ENCODE assay signal across 18 cellular contexts in genomic region chr3:9806137-9806536, GRCh38. TPM values are rescaled to one million over a fixed set of nuclear protein-coding genes. Genes with fewer than 3 reads are reported as not detected.
DNase-seq lines count a peak whose midpoint lies in the region; ATAC-seq, FAIRE-seq and TF ChIP-seq lines count a peak whose summit lies in the region.
"Had no signal": no experiment of that assay in that cellular context is flagged by ENCODE, and none has a peak within 500 bp of the region (broad histone marks: within the 10 kb centered on the region; RNA-seq: fewer than 3 reads in every experiment).

No MANE protein-coding gene starts in this region.

- CTCF ChIA-PET in RWPE1 (lab: Yijun Ruan, JAX): interaction anchor here (0.6 kb wide), 1 partner anchor 80 kb away, joined by 5 read pairs; no protein-coding TSS in a partner anchor
- CTCF ChIA-PET in GM12878 (lab: Yijun Ruan, JAX): interaction anchor here (0.7 kb wide), 1 partner anchor 302 kb away, joined by 3 read pairs; no protein-coding TSS in a partner anchor
- CTCF ChIA-PET in activated CD4-positive, alpha-beta T cell treated with anti-CD3 and anti-CD28 coated beads, Interleukin-2, amount 10 ng/mL, durations not matched to agents 7 days and 5 days (lab: Charles Lee): interaction anchor here (0.7 to 0.9 kb wide), 4 partner anchors 13 to 282 kb away, joined by 3 read pairs; partner anchors contain the start of gene ARPC4

- peak overlapping the region; percentile 46 for H3K27ac ChIP-seq in RWPE1
- no peak overlapping the region for H3K27ac ChIP-seq in GM12878 (ENCODE audit: control insufficient read depth, insufficient read depth)
- peak overlapping the region; percentile 32 for H3K27ac ChIP-seq in neutrophil

- no peaks in the 10 kb centered on the region for H3K9me3 ChIP-seq in GM12878 (replicated peaks; ENCODE audit: control insufficient read depth, insufficient read depth, low read length)
- H3K9me3 ChIP-seq in neutrophil: no peaks in the 10 kb centered on the region
- H3K9me3 ChIP-seq: SK-N-SH had no signal

- TF ChIP-seq POLR2A in GM12878 (IDR thresholded peaks at IDR 0.05; ENCODE audit: low read depth, low read length): 0 out of 2 replicates have a peak, but pooled peaks have one; percentile 36

- POLR2A ChIA-PET in RWPE1 (lab: Yijun Ruan, JAX; ENCODE audit: low non-redundant PET): no interaction called here
- POLR2A ChIA-PET in GM12878 (lab: Charles Lee): interaction anchor here (1.4 to 2.6 kb wide), 2 partner anchors 13 to 27 kb away, joined by 3 to 9 read pairs; partner anchors contain the start of genes ARPC4 and TADA3
- POLR2A ChIA-PET in activated CD4-positive, alpha-beta T cell treated with anti-CD3 and anti-CD28 coated beads, Interleukin-2, amount 10 ng/mL, durations not matched to agents 7 days and 5 days (lab: Charles Lee): no interaction called here

- DNase-seq in RWPE1 (ENCODE audit: low spot score): no peak
- DNase-seq in GM12878 (ENCODE audit: low read depth, low spot score): no peak
- no peak for DNase-seq in activated CD4-positive, alpha-beta T cell treated with anti-CD3 and anti-CD28 coated beads, Interleukin-2, amount 10 ng/mL, durations not matched to agents 7 days and 5 days
- no peak for DNase-seq in stimulated activated CD4-positive, alpha-beta T cell treated with anti-CD3 and anti-CD28 coated beads, Interleukin-4, amount 100 ng/mL, for 4 hours
- DNase-seq: C1 segment of cervical spinal cord; CD8-positive, alpha-beta memory T cell; DMS79 treated with DMSO at 0.1 percent for 48 hours; KG1; MV-4-11; NCI-H1694 treated with DMSO at 0.1 percent for 48 hours; NCI-H510A; NCI-H774; OCI-M1; SHP77 treated with DMSO at 0.1 percent for 48 hours; SK-N-SH had no signal

- no TSS peak for BruUV-seq in GM12878 (replicated peaks; lab: Mats Ljungman, UMichigan)

- RAD21 ChIA-PET in GM12878 (lab: Charles Lee; ENCODE audit: unreplicated experiment): no interaction called here

- no peaks in the 10 kb centered on the region for H3K27me3 Mint-ChIP-seq in activated CD4-positive, alpha-beta T cell treated with anti-CD3 and anti-CD28 coated beads, Interleukin-2, amount 10 ng/mL, durations not matched to agents 7 days and 5 days
- H3K27me3 Mint-ChIP-seq: CD8-positive, alpha-beta memory T cell had no signal

- TF ChIP-seq CTCF in RWPE1 (conservative IDR thresholded peaks at IDR 0.05; ENCODE audit: low read depth) (no peak), GM12878 (IDR thresholded peaks at IDR 0.05 in 2 of 3, conservative IDR thresholded peaks at IDR 0.05 in 1 of 3; ENCODE audit: control insufficient read depth in 2 of 3, extremely low read depth in 1 of 3, insufficient read depth in 1 of 3, low read depth in 3 of 3, low read length in 3 of 3) (no peak), neutrophil (IDR thresholded peaks at IDR 0.05) (no peak)

- H3K9me3 Mint-ChIP-seq in activated CD4-positive, alpha-beta T cell treated with anti-CD3 and anti-CD28 coated beads, Interleukin-2, amount 10 ng/mL, durations not matched to agents 7 days and 5 days: no peaks in the 10 kb centered on the region
- H3K9me3 Mint-ChIP-seq: CD8-positive, alpha-beta memory T cell had no signal

- no peak for TF ChIP-seq RAD21 in GM12878 (IDR thresholded peaks at IDR 0.05; ENCODE audit: insufficient read depth, low read depth, low read length)

- no peak overlapping the region for H3K4me2 ChIP-seq in GM12878 (ENCODE audit: control insufficient read depth, insufficient read depth)
- H3K4me2 ChIP-seq: SK-N-SH had no signal

- H3K4me1 ChIP-seq in GM12878 (ENCODE audit: control insufficient read depth, insufficient read depth, low read length): peaks cover 13% of the 10 kb centered on the region
- peaks cover 19 to 21% of the 10 kb centered on the region in 2 experiments for H3K4me1 ChIP-seq in neutrophil (ENCODE audit: control insufficient read depth in 1 of 2, insufficient read depth in 1 of 2, low read depth in 1 of 2, low read length in 1 of 2)

- no peak overlapping the region for H3K4me3 ChIP-seq in GM12878
- H3K4me3 ChIP-seq in neutrophil (ENCODE audit: low read depth in 1 of 2, low read length in 1 of 2): no peak overlapping the region

- H3K36me3 Mint-ChIP-seq in activated CD4-positive, alpha-beta T cell treated with anti-CD3 and anti-CD28 coated beads, Interleukin-2, amount 10 ng/mL, durations not matched to agents 7 days and 5 days (ENCODE audit: low read depth): peaks cover 58% of the 10 kb centered on the region

- no peak for ATAC-seq in GM12878

- H3K36me3 ChIP-seq in GM12878 (ENCODE audit: control insufficient read depth in 2 of 2, insufficient read depth in 2 of 2, low read length in 1 of 2): peaks cover 31 to 45% of the 10 kb centered on the region in 2 experiments
- peaks cover 83% of the 10 kb centered on the region for H3K36me3 ChIP-seq in neutrophil

- no peak for TF ChIP-seq EP300 in GM12878 (IDR thresholded peaks at IDR 0.05; ENCODE audit: borderline replicate concordance in 1 of 2, control insufficient read depth in 1 of 2, low read depth in 2 of 2, low read length in 2 of 2)

- SMC1A ChIA-PET in GM12878 (lab: Charles Lee; ENCODE audit: uncharacterized antibody, unreplicated experiment): no interaction called here

- 95% methylated on average over 12 of the region's 12 CpGs for WGBS in GM12878 (ENCODE audit: insufficient coverage, insufficient replicate concordance, low lambda C conversion rate, missing lambda C conversion rate)

- in situ Hi-C loops in GM12878 (cut with MboI): no loop called here

- H2AFZ ChIP-seq in GM12878 (ENCODE audit: control insufficient read depth, low read depth, low read length): no peak overlapping the region

- intact Hi-C loops in GM12878 (cut with micrococcal nuclease; ENCODE audit: unreplicated experiment): loop anchor here (5.0 kb wide), 1 partner anchor 74 kb away; the partner anchor contains the start of gene BRPF1

- H3K4me3 Mint-ChIP-seq in activated CD4-positive, alpha-beta T cell treated with anti-CD3 and anti-CD28 coated beads, Interleukin-2, amount 10 ng/mL, durations not matched to agents 7 days and 5 days: no peak overlapping the region
- H3K4me3 Mint-ChIP-seq: CD8-positive, alpha-beta memory T cell had no signal

- no peaks in the 10 kb centered on the region; the same call in 1 of the 2 replicates for H3K79me2 ChIP-seq in GM12878 (ENCODE audit: control insufficient read depth, insufficient read depth, low read length)

- no peak overlapping the region for H3K27ac Mint-ChIP-seq in activated CD4-positive, alpha-beta T cell treated with anti-CD3 and anti-CD28 coated beads, Interleukin-2, amount 10 ng/mL, durations not matched to agents 7 days and 5 days

- FAIRE-seq in GM12878 (lab: Jason Lieb, UNC): no peak
- FAIRE-seq: D721Med, H1 had no signal

- H3K27me3 ChIP-seq in GM12878 (replicated peaks in 1 of 2; ENCODE audit: control insufficient read depth in 2 of 2, insufficient read depth in 2 of 2, low read length in 1 of 2) (no peaks in the 10 kb centered on the region), neutrophil (no peaks in the 10 kb centered on the region)

- H3K9ac ChIP-seq in GM12878 (ENCODE audit: control insufficient read depth, insufficient read depth, low read length): no peak overlapping the region
- H3K9ac ChIP-seq: SK-N-SH had no signal

- peaks cover 45% of the 10 kb centered on the region for H3K4me1 Mint-ChIP-seq in activated CD4-positive, alpha-beta T cell treated with anti-CD3 and anti-CD28 coated beads, Interleukin-2, amount 10 ng/mL, durations not matched to agents 7 days and 5 days

- H4K20me1 ChIP-seq in GM12878 (ENCODE audit: control insufficient read depth, insufficient read depth): no peaks in the 10 kb centered on the region

RNA-seq across cellular contexts. Expression of gene TTLL3, which starts 3.9 kb away (rescaled TPM):
- 275 and 305 TPM in 2 replicates for total RNA-seq in GM12878 (2013; cell fraction: nucleolus; rRNA removed)
- 19.9 and 22.3 TPM in 2 replicates for total RNA-seq in GM12878 (2014; rRNA removed)
- total RNA-seq in GM12878 (2014; rRNA removed; fragmentation: Illumina TruSeq; extraction: Trizol): 14.5 and 15.6 TPM in 2 replicates
- 30.4 and 36.1 TPM in 2 replicates for total RNA-seq in GM12878 (2021)
- polyA plus RNA-seq in GM12878 (2011; ENCODE audit: low read depth): 39.0 TPM
- 33.8 and 45.3 TPM in 2 replicates for polyA plus RNA-seq in GM12878 (2011; rRNA removed)
- 54.6 and 61.0 TPM in 2 replicates for polyA plus RNA-seq in GM12878 (2011; cell fraction: cytosol; rRNA removed)
- polyA plus RNA-seq in GM12878 (2011; cell fraction: nucleus; rRNA removed): 363 and 399 TPM in 2 replicates
- polyA plus RNA-seq in GM12878 (2012): 50.9 and 55.6 TPM in 2 replicates
- polyA plus RNA-seq in GM12878 (2014; fragmentation: Illumina TruSeq; extraction: Trizol): 30.1 and 30.7 TPM in 2 replicates
- 1 to 10 TPM; 4.2 to 6.8 TPM for polyA plus RNA-seq in GM12878 (2014; fragmentation: Nextera tagmentation; extraction: Ambion mirVana)
- 49.3 and 51.3 TPM in 2 replicates for polyA plus RNA-seq in GM12878 (2014; rRNA removed)
- polyA plus RNA-seq in GM12878 (2016; fragmentation: Nextera tagmentation; extraction: Ambion mirVana): 10 to 100 TPM; 10.4 to 13.2 TPM
- 51.2 and 66.0 TPM in 2 replicates for polyA minus RNA-seq in GM12878 (2011; rRNA and poly(A)+ RNA removed)
- polyA minus RNA-seq in GM12878 (2011; cell fraction: cytosol; rRNA and poly(A)+ RNA removed): 11.6 and 16.2 TPM in 2 replicates
- polyA minus RNA-seq in GM12878 (2011; cell fraction: nucleus; rRNA and poly(A)+ RNA removed): 52.8 and 85.3 TPM in 2 replicates
- 10 to 100 TPM; 51.1 to 55.3 TPM for total RNA-seq in activated CD4-positive, alpha-beta T cell treated with anti-CD3 and anti-CD28 coated beads, Interleukin-2, amount 10 ng/mL, durations not matched to agents 7 days and 5 days

RNA-seq across cellular contexts. Expression of gene ARPC4, which starts 13.3 kb away (rescaled TPM):
- 176 and 182 TPM in 2 replicates for total RNA-seq in GM12878 (2013; cell fraction: nucleolus; rRNA removed)
- total RNA-seq in GM12878 (2014; rRNA removed): 329 and 354 TPM in 2 replicates
- total RNA-seq in GM12878 (2014; rRNA removed; fragmentation: Illumina TruSeq; extraction: Trizol): 243 and 257 TPM in 2 replicates
- 274 and 277 TPM in 2 replicates for total RNA-seq in GM12878 (2021)
- polyA plus RNA-seq in GM12878 (2011; ENCODE audit: low read depth): 159 TPM
- polyA plus RNA-seq in GM12878 (2011; rRNA removed): 177 and 192 TPM in 2 replicates
- 168 and 237 TPM in 2 replicates for polyA plus RNA-seq in GM12878 (2011; cell fraction: cytosol; rRNA removed)
- polyA plus RNA-seq in GM12878 (2011; cell fraction: nucleus; rRNA removed): 109 and 131 TPM in 2 replicates
- polyA plus RNA-seq in GM12878 (2012): 206 and 224 TPM in 2 replicates
- polyA plus RNA-seq in GM12878 (2014; fragmentation: Illumina TruSeq; extraction: Trizol): 260 and 266 TPM in 2 replicates
- polyA plus RNA-seq in GM12878 (2014; fragmentation: Nextera tagmentation; extraction: Ambion mirVana): 10 to 100 TPM; 42.0 to 55.9 TPM
- polyA plus RNA-seq in GM12878 (2014; rRNA removed): 293 and 302 TPM in 2 replicates
- 100 to 1,000 TPM; 313 to 326 TPM for polyA plus RNA-seq in GM12878 (2016; fragmentation: Nextera tagmentation; extraction: Ambion mirVana)
- polyA minus RNA-seq in GM12878 (2011; rRNA and poly(A)+ RNA removed): 174 and 234 TPM in 2 replicates
- polyA minus RNA-seq in GM12878 (2011; cell fraction: cytosol; rRNA and poly(A)+ RNA removed): 133 and 141 TPM in 2 replicates
- polyA minus RNA-seq in GM12878 (2011; cell fraction: nucleus; rRNA and poly(A)+ RNA removed): 58.4 and 99.3 TPM in 2 replicates
- 100 to 1,000 TPM; 258 to 299 TPM for total RNA-seq in activated CD4-positive, alpha-beta T cell treated with anti-CD3 and anti-CD28 coated beads, Interleukin-2, amount 10 ng/mL, durations not matched to agents 7 days and 5 days

RNA-seq across cellular contexts. Expression of gene TADA3, which starts 13.9 kb away (rescaled TPM):
- total RNA-seq in GM12878 (2013; cell fraction: nucleolus; rRNA removed): 15.3 and 16.4 TPM in 2 replicates
- 61.6 and 71.2 TPM in 2 replicates for total RNA-seq in GM12878 (2014; rRNA removed)
- 38.2 and 41.2 TPM in 2 replicates for total RNA-seq in GM12878 (2014; rRNA removed; fragmentation: Illumina TruSeq; extraction: Trizol)
- total RNA-seq in GM12878 (2021): 50.5 and 52.2 TPM in 2 replicates
- 16.9 TPM for polyA plus RNA-seq in GM12878 (2011; ENCODE audit: low read depth)
- polyA plus RNA-seq in GM12878 (2011; rRNA removed): 19.6 and 33.6 TPM in 2 replicates
- 50.5 and 55.8 TPM in 2 replicates for polyA plus RNA-seq in GM12878 (2011; cell fraction: cytosol; rRNA removed)
- 33.5 and 35.2 TPM in 2 replicates for polyA plus RNA-seq in GM12878 (2011; cell fraction: nucleus; rRNA removed)
- 31.8 and 35.6 TPM in 2 replicates for polyA plus RNA-seq in GM12878 (2012)
- polyA plus RNA-seq in GM12878 (2014; fragmentation: Illumina TruSeq; extraction: Trizol): 26.0 and 49.8 TPM in 2 replicates
- 1 to 10 TPM; 2.6 to 9.0 TPM for polyA plus RNA-seq in GM12878 (2014; fragmentation: Nextera tagmentation; extraction: Ambion mirVana)
- polyA plus RNA-seq in GM12878 (2014; rRNA removed): 55.7 and 63.4 TPM in 2 replicates
- 10 to 100 TPM; 64.7 to 71.0 TPM for polyA plus RNA-seq in GM12878 (2016; fragmentation: Nextera tagmentation; extraction: Ambion mirVana)
- 17.2 and 38.1 TPM in 2 replicates for polyA minus RNA-seq in GM12878 (2011; rRNA and poly(A)+ RNA removed)
- 17.3 and 17.9 TPM in 2 replicates for polyA minus RNA-seq in GM12878 (2011; cell fraction: cytosol; rRNA and poly(A)+ RNA removed)
- polyA minus RNA-seq in GM12878 (2011; cell fraction: nucleus; rRNA and poly(A)+ RNA removed): 10.2 and 15.5 TPM in 2 replicates
- total RNA-seq in activated CD4-positive, alpha-beta T cell treated with anti-CD3 and anti-CD28 coated beads, Interleukin-2, amount 10 ng/mL, durations not matched to agents 7 days and 5 days: 10 to 100 TPM; 77.6 to 82.3 TPM

RNA-seq across cellular contexts. Expression of gene CAMK1, which starts 36.4 kb away (rescaled TPM):
- not detected in 2 replicates for total RNA-seq in GM12878 (2013; cell fraction: nucleolus; rRNA removed)
- total RNA-seq in GM12878 (2014; rRNA removed) (0.44 and 0.73 TPM in 2 replicates), GM12878 (2014; rRNA removed; fragmentation: Illumina TruSeq; extraction: Trizol) (0.31 and 0.32 TPM in 2 replicates), GM12878 (2021) (0.61 and 0.64 TPM in 2 replicates)
- 0.79 TPM for polyA plus RNA-seq in GM12878 (2011; ENCODE audit: low read depth)
- polyA plus RNA-seq in GM12878 (2011; rRNA removed) (0.16 and 0.24 TPM in 2 replicates), GM12878 (2014; fragmentation: Illumina TruSeq; extraction: Trizol) (0.28 TPM in 1 of 2 replicates, not detected in the other), GM12878 (2014; fragmentation: Nextera tagmentation; extraction: Ambion mirVana) (not detected), GM12878 (2014; rRNA removed) (0.18 and 0.37 TPM in 2 replicates), GM12878 (2016; fragmentation: Nextera tagmentation; extraction: Ambion mirVana) (1 to 10 TPM; 1.5 to 2.1 TPM)
- 0.48 and 0.67 TPM in 2 replicates for polyA plus RNA-seq in GM12878 (2011; cell fraction: cytosol; rRNA removed)
- 0.43 and 0.47 TPM in 2 replicates for polyA plus RNA-seq in GM12878 (2011; cell fraction: nucleus; rRNA removed)
- polyA plus RNA-seq in GM12878 (2012): 1.0 and 1.6 TPM in 2 replicates
- 0.37 and 0.67 TPM in 2 replicates for polyA minus RNA-seq in GM12878 (2011; rRNA and poly(A)+ RNA removed)
- not detected in 2 replicates for polyA minus RNA-seq in GM12878 (2011; cell fraction: cytosol; rRNA and poly(A)+ RNA removed)
- polyA minus RNA-seq in GM12878 (2011; cell fraction: nucleus; rRNA and poly(A)+ RNA removed): 0.12 TPM in 1 of 2 replicates, not detected in the other
- total RNA-seq in activated CD4-positive, alpha-beta T cell treated with anti-CD3 and anti-CD28 coated beads, Interleukin-2, amount 10 ng/mL, durations not matched to agents 7 days and 5 days: 10 to 100 TPM; 18.8 to 19.0 TPM

RNA-seq across cellular contexts. Expression of gene RPUSD3, which starts 37.7 kb away (rescaled TPM):
- 43.7 and 48.1 TPM in 2 replicates for total RNA-seq in GM12878 (2013; cell fraction: nucleolus; rRNA removed)
- 38.7 and 44.8 TPM in 2 replicates for total RNA-seq in GM12878 (2014; rRNA removed)
- total RNA-seq in GM12878 (2014; rRNA removed; fragmentation: Illumina TruSeq; extraction: Trizol): 26.9 and 28.9 TPM in 2 replicates
- total RNA-seq in GM12878 (2021): 41.3 and 44.9 TPM in 2 replicates
- 17.4 TPM for polyA plus RNA-seq in GM12878 (2011; ENCODE audit: low read depth)
- 17.6 and 48.0 TPM in 2 replicates for polyA plus RNA-seq in GM12878 (2011; rRNA removed)
- 44.7 and 49.4 TPM in 2 replicates for polyA plus RNA-seq in GM12878 (2011; cell fraction: cytosol; rRNA removed)
- polyA plus RNA-seq in GM12878 (2011; cell fraction: nucleus; rRNA removed): 51.8 and 64.3 TPM in 2 replicates
- 25.4 and 31.3 TPM in 2 replicates for polyA plus RNA-seq in GM12878 (2012)
- 23.2 and 33.8 TPM in 2 replicates for polyA plus RNA-seq in GM12878 (2014; fragmentation: Illumina TruSeq; extraction: Trizol)
- 10 to 100 TPM in 1 of 2 experiments, 1 to 10 TPM in 1; 6.4 to 13.6 TPM for polyA plus RNA-seq in GM12878 (2014; fragmentation: Nextera tagmentation; extraction: Ambion mirVana)
- 38.8 and 43.2 TPM in 2 replicates for polyA plus RNA-seq in GM12878 (2014; rRNA removed)
- 10 to 100 TPM; 68.9 to 72.9 TPM for polyA plus RNA-seq in GM12878 (2016; fragmentation: Nextera tagmentation; extraction: Ambion mirVana)
- 32.4 and 38.2 TPM in 2 replicates for polyA minus RNA-seq in GM12878 (2011; rRNA and poly(A)+ RNA removed)
- 7.4 and 19.8 TPM in 2 replicates for polyA minus RNA-seq in GM12878 (2011; cell fraction: cytosol; rRNA and poly(A)+ RNA removed)
- 12.5 and 24.1 TPM in 2 replicates for polyA minus RNA-seq in GM12878 (2011; cell fraction: nucleus; rRNA and poly(A)+ RNA removed)
- total RNA-seq in activated CD4-positive, alpha-beta T cell treated with anti-CD3 and anti-CD28 coated beads, Interleukin-2, amount 10 ng/mL, durations not matched to agents 7 days and 5 days: 10 to 100 TPM; 49.8 to 49.9 TPM
